23 cellular contexts compared by ENCODE assay signal in the genomic region with DNA sequence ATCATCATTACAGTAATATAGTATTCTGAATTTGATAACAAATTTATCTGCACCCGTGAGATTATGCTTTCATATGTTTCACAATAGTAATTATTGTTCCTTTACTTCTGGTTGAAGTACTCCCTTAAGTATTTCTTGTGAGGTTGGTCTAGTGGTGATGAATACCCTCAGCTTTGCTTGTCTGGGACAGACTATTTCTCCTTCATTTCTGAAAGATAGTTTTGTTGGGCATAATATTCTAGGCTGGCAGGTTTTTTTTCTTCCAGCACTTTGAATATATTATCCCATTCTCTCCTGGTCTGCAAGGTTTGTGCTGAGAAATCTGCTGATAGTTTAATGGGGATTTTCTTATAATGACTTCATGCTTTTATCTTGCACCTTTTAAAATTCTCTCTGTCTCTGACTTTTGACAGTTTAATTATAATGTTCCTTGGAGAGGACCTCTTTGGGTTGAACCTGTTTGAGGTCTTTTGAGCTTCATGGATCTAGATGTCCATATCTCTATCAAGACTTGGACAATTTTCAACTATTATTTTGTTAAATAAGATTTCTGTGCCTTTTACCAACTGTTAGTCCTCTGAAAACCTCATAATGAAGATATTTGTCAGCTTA.
"Had no signal": no experiment of that assay in that cellular context is flagged by ENCODE, and none has a peak within 500 bp of the region (broad histone marks: within the 10 kb centered on the region; RNA-seq: fewer than 3 reads in every experiment).

No MANE protein-coding gene starts in this region.

- ATAC-seq: T-cell had no signal

- H3K36me3 ChIP-seq: MG63, SJSA1 had no signal

- H3K4me3 ChIP-seq: MG63, SJSA1, SK-N-MC had no signal

- H3K27ac ChIP-seq: SJSA1, SK-N-MC had no signal

- H3K4me3 Mint-ChIP-seq: T-cell; T-helper 1 cell treated with Interleukin-12 subunit alpha and Interleukin-12 subunit beta and Interleukin-4 antibody, amounts not matched to agents 30 μg/mL and 1 μg/mL, for 36 hours had no signal

- H3K27ac Mint-ChIP-seq: T-cell; T-helper 1 cell treated with Interleukin-12 subunit alpha and Interleukin-12 subunit beta and Interleukin-4 antibody, amounts not matched to agents 30 μg/mL and 1 μg/mL, for 36 hours had no signal

- DNase-seq: KBM-7, MG63, NCI-H1092, NCI-H1105 treated with DMSO at 0.1 percent for 48 hours, NCI-H1417 treated with DMSO at 0.1 percent for 48 hours, NCI-H146, NCI-H1694 treated with DMSO at 0.1 percent for 48 hours, NCI-H1930, NCI-H2081, NCI-H2107, NCI-H2227 treated with DMSO at 0.1 percent for 48 hours, NCI-H524, NCI-H69, NCI-H774, Right ventricle myocardium superior, RPMI8226, SIG-M5, SW 1271, T-cell had no signal

- H3K27me3 ChIP-seq: MG63, SJSA1 had no signal

- H3K36me3 Mint-ChIP-seq: T-cell had no signal

- FAIRE-seq: RCC 7860 had no signal

- H3K4me1 Mint-ChIP-seq: T-cell had no signal
